ENCODE assay signal across 18 cellular contexts in genomic region chr4:169941141-169941540, GRCh38.
DNase-seq lines count a peak whose midpoint lies in the region; ATAC-seq and TF ChIP-seq lines count a peak whose summit lies in the region.
"Had no signal": no experiment of that assay in that cellular context is flagged by ENCODE, and none has a peak within 500 bp of the region (broad histone marks: within the 10 kb centered on the region; RNA-seq: fewer than 3 reads in every experiment).

No MANE protein-coding gene starts in this region.

- no peak overlapping the region for H3T11ph ChIP-seq in H9 (ENCODE audit: low read length)

- H3K9me3 ChIP-seq in H9 (ENCODE audit: control insufficient read depth, low read depth, low read length) (no peaks in the 10 kb centered on the region), neural progenitor cell (ENCODE audit: low read depth) (no peaks in the 10 kb centered on the region)
- H3K9me3 ChIP-seq: A549, HAP-1 had no signal

- H3K4me3 ChIP-seq in epithelial cell of esophagus (ENCODE audit: low read length) (no peak overlapping the region), neural progenitor cell (no peak overlapping the region)
- H3K4me3 ChIP-seq: A549, GM12878, HAP-1 had no signal

- H3K4me3 Mint-ChIP-seq in H9 = no peak overlapping the region
- no peak overlapping the region for H3K4me3 Mint-ChIP-seq in neural progenitor cell
- H3K4me3 Mint-ChIP-seq: CD14-positive monocyte; CD4-positive, alpha-beta memory T cell had no signal

- H3K23me2 ChIP-seq in H9 (ENCODE audit: insufficient read length, low read depth, low read length, poor library complexity, severe bottlenecking) = no peaks in the 10 kb centered on the region

- H3K56ac ChIP-seq in H9 (ENCODE audit: insufficient read length, low read depth, low read length) = no peak overlapping the region

- H2AFZ ChIP-seq in H9 (ENCODE audit: low read length) (no peak overlapping the region), neural progenitor cell (replicated peaks) (no peak overlapping the region)

- peaks cover 5% of the 10 kb centered on the region for H3F3A ChIP-seq in neural progenitor cell (ENCODE audit: low read depth)

- no peak overlapping the region for H3K9ac ChIP-seq in H9 (ENCODE audit: extremely low read depth, insufficient read length, low read length)
- H3K9ac ChIP-seq in neural progenitor cell = no peak overlapping the region
- H3K9ac ChIP-seq: KMS-11 had no signal

- H2BK5ac ChIP-seq in H9 (ENCODE audit: insufficient read length, low read length) = no peak overlapping the region

- H3K27me3 ChIP-seq in H9 (ENCODE audit: insufficient read depth, low read length) (no peaks in the 10 kb centered on the region), neural progenitor cell (no peaks in the 10 kb centered on the region)

- DNase-seq in H9 = no peak
- DNase-seq in epithelial cell of esophagus (ENCODE audit: low read depth) = peak; percentile 48
- DNase-seq in neural progenitor cell (ENCODE audit: low spot score) = no peak
- no peak for DNase-seq in NCI-H2107 treated with DMSO at 0.1 percent for 48 hours (lab: John Stamatoyannopoulos, UW; ENCODE audit: unreplicated experiment)
- DNase-seq in 8988T = no peak
- DNase-seq: AML-193; CD4-positive, alpha-beta memory T cell; DMS153; DMS79; GOT3 had no signal

- H2BK12ac ChIP-seq in H9 (ENCODE audit: insufficient read length, low read depth, low read length) = no peak overlapping the region

- H4K5ac ChIP-seq in H9 (ENCODE audit: insufficient read length, low read depth, low read length) = no peak overlapping the region

- no peak overlapping the region for H3K18ac ChIP-seq in H9 (ENCODE audit: insufficient read length, low read depth, low read length)

- H3K4me1 ChIP-seq in H9 (ENCODE audit: insufficient read depth, low read length) = peaks cover 6% of the 10 kb centered on the region
- no peaks in the 10 kb centered on the region for H3K4me1 ChIP-seq in neural progenitor cell

- H4K20me1 ChIP-seq in H9 (ENCODE audit: control insufficient read depth, insufficient read depth, insufficient read length) (no peaks in the 10 kb centered on the region), neural progenitor cell (ENCODE audit: low read depth) (no peaks in the 10 kb centered on the region)

- H3K27me3 Mint-ChIP-seq in H9 (ENCODE audit: low read depth) (peaks cover 1% of the 10 kb centered on the region; the same call in 1 of the 2 replicates), neural progenitor cell (ENCODE audit: insufficient read depth, low read depth) (peaks cover 7% of the 10 kb centered on the region)
- H3K27me3 Mint-ChIP-seq: CD4-positive, alpha-beta memory T cell had no signal

- ATAC-seq in GM21367 (IDR thresholded peaks at IDR 0.05; ENCODE audit: unreplicated experiment) = no peak
- no peak for ATAC-seq in GM19351 (IDR thresholded peaks at IDR 0.05; ENCODE audit: unreplicated experiment)
- ATAC-seq: GM12878 had no signal

- H2AK5ac ChIP-seq in H9 (ENCODE audit: insufficient read length, low read length) = no peak overlapping the region

- H3K4me2 ChIP-seq in H9 (ENCODE audit: insufficient read depth, insufficient read length, low read length) (no peak overlapping the region), neural progenitor cell (no peak overlapping the region)
- H3K4me2 ChIP-seq: A549, KMS-11 had no signal

- H2BK20ac ChIP-seq in H9 (ENCODE audit: low read depth, low read length, poor library complexity, severe bottlenecking) = no peak overlapping the region

- H4K91ac ChIP-seq in H9 (ENCODE audit: insufficient read length, low read depth, low read length) = no peak overlapping the region

- no peak overlapping the region for H2BK120ac ChIP-seq in H9 (ENCODE audit: low read depth, low read length, poor library complexity, severe bottlenecking)

- H3K4ac ChIP-seq in H9 (ENCODE audit: low read depth, low read length) = no peak overlapping the region

- no peak overlapping the region for H3K14ac ChIP-seq in H9 (ENCODE audit: insufficient read depth, low read length)

- no peaks in the 10 kb centered on the region for H3K36me3 ChIP-seq in neural progenitor cell
- H3K36me3 ChIP-seq: HAP-1 had no signal

- H3K4me1 Mint-ChIP-seq in H9 (peaks cover 34 to 47% of the 10 kb centered on the region in 2 experiments), neural progenitor cell (no peaks in the 10 kb centered on the region)
- H3K4me1 Mint-ChIP-seq: CD4-positive, alpha-beta memory T cell had no signal

- H4K8ac ChIP-seq in H9 (replicated peaks; ENCODE audit: insufficient read length, low read depth, low read length) = no peak overlapping the region

- no peak overlapping the region for H3K23ac ChIP-seq in H9 (ENCODE audit: insufficient read length, low read depth, low read length)

- H3K79me2 ChIP-seq in H9 (ENCODE audit: insufficient read depth, low read length) (no peaks in the 10 kb centered on the region), neural progenitor cell (ENCODE audit: low read depth) (no peaks in the 10 kb centered on the region)

- WGBS in H9 (ENCODE audit: extremely low coverage, insufficient read length, low lambda C conversion rate) = no CpG with 5 or more reads among the region's 5 CpGs

- H3K27ac ChIP-seq in H9 (ENCODE audit: insufficient read length, low read depth, low read length) (no peak overlapping the region), VCaP (peak overlapping the region; percentile 31), neural progenitor cell (no peak overlapping the region)
- H3K27ac ChIP-seq: A549, KMS-11 had no signal

- TF ChIP-seq CTCF in H9 (conservative IDR thresholded peaks at IDR 0.05) (no peak), VCaP (conservative IDR thresholded peaks at IDR 0.05) (no peak), epithelial cell of esophagus (IDR thresholded peaks at IDR 0.05; ENCODE audit: insufficient read depth, low read depth, low read length, missing control alignments) (no peak), neural progenitor cell (IDR thresholded peaks at IDR 0.05) (no peak)

- no peak overlapping the region for H2BK15ac ChIP-seq in H9 (ENCODE audit: low read depth, low read length)

- H3K79me1 ChIP-seq in H9 (ENCODE audit: insufficient read depth, low read depth, low read length, poor library complexity, severe bottlenecking) = no peaks in the 10 kb centered on the region

- H3K36me3 Mint-ChIP-seq in H9 (ENCODE audit: insufficient read depth in 1 of 3, low read depth in 3 of 3) = peaks cover 10 to 47% (median 12%) of the 10 kb centered on the region in 3 experiments
- H3K36me3 Mint-ChIP-seq in neural progenitor cell = no peaks in the 10 kb centered on the region
- H3K36me3 Mint-ChIP-seq: CD14-positive monocyte; CD4-positive, alpha-beta memory T cell had no signal

- H3K9me3 Mint-ChIP-seq in H9 (peaks cover 24 to 38% of the 10 kb centered on the region in 2 experiments), neural progenitor cell (peaks cover 10% of the 10 kb centered on the region)
- H3K9me3 Mint-ChIP-seq: CD4-positive, alpha-beta memory T cell had no signal

- H3K27ac Mint-ChIP-seq in H9 = peak overlapping the region in 2 of 3 experiments; percentile 58 to 89; a peak in 3 of 7 replicates
- peak overlapping the region; percentile 21 for H3K27ac Mint-ChIP-seq in neural progenitor cell
- H3K27ac Mint-ChIP-seq: CD4-positive, alpha-beta memory T cell had no signal
